ENCODE assay signal across 8 cellular contexts in the genomic region with DNA sequence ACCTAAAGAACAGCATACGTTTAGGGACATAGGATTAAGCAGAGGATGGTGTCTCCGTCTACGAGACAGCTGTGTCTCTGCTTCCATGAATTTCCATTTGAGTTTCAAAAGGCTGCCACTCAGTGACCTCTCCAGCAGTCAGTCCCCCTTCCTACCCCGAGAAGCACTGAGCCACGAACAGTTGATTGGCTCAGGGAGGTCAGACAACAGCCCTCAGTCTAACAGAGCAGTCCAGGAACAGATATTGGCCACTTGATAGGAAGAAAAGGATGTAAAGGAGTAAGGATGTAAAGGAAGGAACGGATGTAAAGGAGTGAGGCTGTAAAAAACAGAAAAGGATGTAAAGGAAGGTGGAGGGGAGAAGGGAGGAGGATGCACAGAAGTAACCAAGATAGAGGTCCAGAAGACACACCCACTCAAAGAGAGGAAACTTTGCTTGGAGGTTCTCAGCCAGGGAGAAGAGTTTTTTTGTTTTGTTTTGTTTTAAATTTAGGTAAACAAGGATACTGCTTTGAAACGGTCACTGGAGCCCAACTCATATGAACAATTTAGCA. TPM values are rescaled to one million over a fixed set of nuclear protein-coding genes. Genes with fewer than 3 reads are reported as not detected.
DNase-seq lines count a peak whose midpoint lies in the region; ATAC-seq, FAIRE-seq and TF ChIP-seq lines count a peak whose summit lies in the region.

No MANE protein-coding gene starts in this region.

- peak overlapping the region; percentile 98 for H3K9ac ChIP-seq in fibroblast of lung (ENCODE audit: insufficient read depth, low read length)

- no peak for FAIRE-seq in D721Med (lab: Jason Lieb, UNC)

- TF ChIP-seq CTCF in fibroblast of lung (conservative IDR thresholded peaks at IDR 0.05 in 1 of 2, IDR thresholded peaks at IDR 0.05 in 1 of 2; ENCODE audit: low read depth in 1 of 2, low read length in 2 of 2) = no peak
- TF ChIP-seq CTCF in D721Med (IDR thresholded peaks at IDR 0.05; ENCODE audit: insufficient read depth, missing control alignments) = no peak
- no peak for TF ChIP-seq CTCF in GM13976 (IDR thresholded peaks at IDR 0.05; ENCODE audit: borderline replicate concordance, control extremely low read depth, extremely low read depth, insufficient read depth, missing control alignments)

- in situ Hi-C loops in HAP-1 (cut with MboI; ENCODE audit: low sequenced_read_pairs) = loop anchor here (25.0 kb wide), 1 partner anchor 494 kb away; no protein-coding TSS in a partner anchor
- in situ Hi-C loops in GM13976 (cut with MboI; ENCODE audit: low sequenced_read_pairs, unreplicated experiment) = loop anchor here (10.0 to 25.0 kb wide), 3 partner anchors 394 to 631 kb away; no protein-coding TSS in a partner anchor

- H4K20me1 ChIP-seq in fibroblast of lung (ENCODE audit: control insufficient read depth, extremely low read depth, insufficient read depth, low read length) = no peaks in the 10 kb centered on the region

- peak overlapping the region; percentile 96 for H3K27ac ChIP-seq in fibroblast of lung (ENCODE audit: insufficient read depth, low read length)

- H3K27me3 ChIP-seq in HAP-1 (ENCODE audit: low read depth) (no peaks in the 10 kb centered on the region), fibroblast of lung (ENCODE audit: control insufficient read depth, insufficient read depth, low read length) (no peaks in the 10 kb centered on the region)

- H2AFZ ChIP-seq in fibroblast of lung (ENCODE audit: low read length) = no peak overlapping the region

- H3K9me3 ChIP-seq in HAP-1 (no peaks in the 10 kb centered on the region), fibroblast of lung (ENCODE audit: control insufficient read depth, insufficient read depth, low read depth, low read length) (no peaks in the 10 kb centered on the region)

- no peak for ATAC-seq in GM21423 (IDR thresholded peaks at IDR 0.05; ENCODE audit: unreplicated experiment)

- DNase-seq in HAP-1 (ENCODE audit: low spot score in 2 of 2) (peak; percentile 19 to 26), RPMI7951 (ENCODE audit: low read depth) (peak; percentile 6), fibroblast of lung (ENCODE audit: low read depth in 2 of 2) (no peak), retina (peak; percentile 15), D721Med (ENCODE audit: insufficient read length, low spot score) (no peak), GM13976 (ENCODE audit: low spot score) (no peak)
- no peak for DNase-seq in activated CD4-positive, CD25-positive, alpha-beta regulatory T cell (lab: John Stamatoyannopoulos, UW)

- peaks cover 11% of the 10 kb centered on the region for H3K79me2 ChIP-seq in fibroblast of lung (ENCODE audit: control insufficient read depth, insufficient read depth, low read length)

- H3K4me1 ChIP-seq in HAP-1 = peaks cover 5% of the 10 kb centered on the region
- H3K4me1 ChIP-seq in fibroblast of lung (ENCODE audit: control insufficient read depth, extremely low read depth, insufficient read depth, low read length) = peaks cover 6% of the 10 kb centered on the region

- H3K4me2 ChIP-seq in fibroblast of lung (ENCODE audit: extremely low read depth, insufficient read depth, low read length) = peak overlapping the region; percentile 87

- H3K4me3 ChIP-seq in HAP-1 = peak overlapping the region; percentile 77
- H3K4me3 ChIP-seq in fibroblast of lung (replicated peaks in 1 of 4; ENCODE audit: control extremely low read depth in 1 of 4, insufficient read depth in 1 of 4, low read depth in 3 of 4, low read length in 4 of 4) = peak overlapping the region; percentile 66 to 94 (median 70)

- H3K36me3 ChIP-seq in HAP-1 (replicated peaks) (no peaks in the 10 kb centered on the region), fibroblast of lung (ENCODE audit: control insufficient read depth, insufficient read depth, low read length) (no peaks in the 10 kb centered on the region)

RNA-seq across cellular contexts. Expression of gene NR4A3, which starts 3.2 kb away (rescaled TPM):
- total RNA-seq in RPMI7951 (2014; rRNA removed; shearing (Covaris generic)) = under 0.01 and 0.10 TPM in 2 replicates
- total RNA-seq in fibroblast of lung = 5.6 and 9.1 TPM in 2 replicates
- 2.6 and 8.2 TPM in 2 replicates for polyA plus RNA-seq in fibroblast of lung
- polyA plus RNA-seq in fibroblast of lung (2012) = 3.7 and 14.5 TPM in 2 replicates
- polyA minus RNA-seq in fibroblast of lung (ENCODE audit: low replicate concordance) = 9.0 and 17.9 TPM in 2 replicates

Comparison
In these comparisons a context has a peak if more than half of its experiments do, and no peak if none do; other contexts are left out.
1. DNase-seq: peak in HAP-1 (2 of 2), RPMI7951 (single experiment) and retina (single experiment); none in fibroblast of lung (0 of 2), D721Med (single experiment), GM13976 (single experiment) and activated CD4-positive, CD25-positive, alpha-beta regulatory T cell (0 of 4).